ENCODE assay signal across 8 cellular contexts in the genomic region with DNA sequence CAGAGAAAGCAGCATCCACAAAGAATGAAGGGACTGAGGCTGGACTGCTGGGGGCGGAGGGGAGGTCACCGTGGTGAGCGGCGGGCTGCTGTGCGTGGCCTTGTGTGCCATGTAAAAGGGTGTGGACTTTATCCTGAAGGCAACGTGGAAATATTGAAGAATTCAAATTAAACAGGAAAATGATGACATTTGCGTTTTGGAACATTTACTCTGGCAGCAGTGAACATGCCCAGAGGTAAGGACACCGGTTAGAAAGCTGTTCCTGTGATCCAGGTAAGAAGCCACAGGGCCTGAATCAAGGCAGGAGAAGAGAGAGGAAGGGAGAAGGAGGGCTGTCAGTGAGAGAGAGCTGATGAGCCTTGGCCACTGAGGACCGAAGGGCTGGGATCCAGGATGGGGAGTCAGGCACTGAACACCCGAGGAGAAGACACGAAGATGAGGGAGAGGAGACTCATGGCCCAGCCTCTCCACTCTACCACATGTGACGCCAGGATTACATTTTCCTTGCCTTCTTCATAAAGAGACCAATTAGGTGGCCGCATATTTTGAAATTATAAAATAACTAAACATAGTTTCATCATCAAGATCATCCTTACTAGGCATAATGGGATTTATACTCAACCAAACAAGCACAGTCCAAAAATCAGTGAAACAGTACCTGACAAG. TPM values are rescaled to one million over a fixed set of nuclear protein-coding genes. Genes with fewer than 3 reads are reported as not detected.
DNase-seq lines count a peak whose midpoint lies in the region; ATAC-seq, FAIRE-seq and TF ChIP-seq lines count a peak whose summit lies in the region.

No MANE protein-coding gene starts in this region.

- peaks cover 7% of the 10 kb centered on the region for H3K36me3 Mint-ChIP-seq in activated CD4-positive, alpha-beta T cell treated with anti-CD3 and anti-CD28 coated beads, Interleukin-2, amount 10 ng/mL, durations not matched to agents 24 days and 14 days (ENCODE audit: low read depth)
- H3K36me3 Mint-ChIP-seq in chondrocyte (ENCODE audit: low read depth) (peaks cover 50% of the 10 kb centered on the region), mesothelial cell of epicardium (peaks cover 19% of the 10 kb centered on the region)

- no peak for TF ChIP-seq CTCF in chondrocyte (IDR thresholded peaks at IDR 0.05)
- TF ChIP-seq CTCF in mesothelial cell of epicardium (IDR thresholded peaks at IDR 0.05; ENCODE audit: unreplicated experiment), result no peak
- no peak for TF ChIP-seq CTCF in tibial artery (IDR thresholded peaks at IDR 0.05)

- TF ChIP-seq POLR2A in GM12892 (IDR thresholded peaks at IDR 0.05; ENCODE audit: low read depth, low read length), result no peak

- H3K27ac Mint-ChIP-seq in activated CD4-positive, alpha-beta T cell treated with anti-CD3 and anti-CD28 coated beads, Interleukin-2, amount 10 ng/mL, durations not matched to agents 24 days and 14 days, result peak overlapping the region; percentile 27
- H3K27ac Mint-ChIP-seq in chondrocyte (ENCODE audit: unreplicated experiment) (peak overlapping the region; percentile 97), mesothelial cell of epicardium (peak overlapping the region; percentile 83)

- H3K27me3 Mint-ChIP-seq in activated CD4-positive, alpha-beta T cell treated with anti-CD3 and anti-CD28 coated beads, Interleukin-2, amount 10 ng/mL, durations not matched to agents 24 days and 14 days, result no peaks in the 10 kb centered on the region
- no peaks in the 10 kb centered on the region for H3K27me3 Mint-ChIP-seq in chondrocyte (ENCODE audit: low read depth)
- no peaks in the 10 kb centered on the region for H3K27me3 Mint-ChIP-seq in mesothelial cell of epicardium (ENCODE audit: low read depth)

- H3K9me3 Mint-ChIP-seq in activated CD4-positive, alpha-beta T cell treated with anti-CD3 and anti-CD28 coated beads, Interleukin-2, amount 10 ng/mL, durations not matched to agents 24 days and 14 days, result no peaks in the 10 kb centered on the region
- H3K9me3 Mint-ChIP-seq in chondrocyte (ENCODE audit: low read depth), result no peaks in the 10 kb centered on the region
- no peaks in the 10 kb centered on the region for H3K9me3 Mint-ChIP-seq in mesothelial cell of epicardium

- peak overlapping the region; percentile 83 to 86 for H3K27ac ChIP-seq in tibial artery

- H3K9me3 ChIP-seq in tibial artery, result no peaks in the 10 kb centered on the region

- H3K36me3 ChIP-seq in tibial artery, result peaks cover 5 to 24% (median 16%) of the 10 kb centered on the region in 3 donors

- H3K4me1 Mint-ChIP-seq in activated CD4-positive, alpha-beta T cell treated with anti-CD3 and anti-CD28 coated beads, Interleukin-2, amount 10 ng/mL, durations not matched to agents 24 days and 14 days, result peaks cover 33% of the 10 kb centered on the region
- peaks cover 98% of the 10 kb centered on the region for H3K4me1 Mint-ChIP-seq in chondrocyte (ENCODE audit: low read depth)
- H3K4me1 Mint-ChIP-seq in mesothelial cell of epicardium, result peaks cover 33% of the 10 kb centered on the region

- no peak for DNase-seq in activated CD4-positive, alpha-beta T cell treated with anti-CD3 and anti-CD28 coated beads, Interleukin-2, amount 10 ng/mL, durations not matched to agents 24 days and 14 days
- no peak for DNase-seq in activated CD4-positive, alpha-beta T cell treated with anti-CD3 and anti-CD28 coated beads for 1 hour
- no peak for DNase-seq in chondrocyte (ENCODE audit: low spot score)
- no peak for DNase-seq in mesothelial cell of epicardium (ENCODE audit: low spot score in 2 of 2, unreplicated experiment in 2 of 2)
- DNase-seq in tibial artery, result no peak
- DNase-seq in GM12892 (ENCODE audit: insufficient read length), result no peak
- DNase-seq in C1 segment of cervical spinal cord (lab: John Stamatoyannopoulos, UW), result no peak

- H3K27me3 ChIP-seq in tibial artery, result no peaks in the 10 kb centered on the region

- no peak overlapping the region for H3K4me3 ChIP-seq in tibial artery

- peaks cover 15 to 98% (median 61%) of the 10 kb centered on the region in 4 donors for H3K4me1 ChIP-seq in tibial artery

- no peak for FAIRE-seq in GM12892 (lab: Jason Lieb, UNC)

- intact Hi-C loops in activated CD4-positive, alpha-beta T cell treated with anti-CD3 and anti-CD28 coated beads, Interleukin-2, amount 10 ng/mL, durations not matched to agents 24 days and 14 days (cut with micrococcal nuclease), result loop anchor here (5.0 kb wide), 1 partner anchor 59 kb away; the partner anchor contains the start of gene TRAM2
- intact Hi-C loops in tibial artery (cut with DNase I; ENCODE audit: low total_unique reads), result no loop called here

- no peak for ATAC-seq in GM21619 (IDR thresholded peaks at IDR 0.05; ENCODE audit: unreplicated experiment)

- no peak overlapping the region for H3K4me3 Mint-ChIP-seq in activated CD4-positive, alpha-beta T cell treated with anti-CD3 and anti-CD28 coated beads, Interleukin-2, amount 10 ng/mL, durations not matched to agents 24 days and 14 days
- peak overlapping the region; percentile 59 for H3K4me3 Mint-ChIP-seq in chondrocyte (ENCODE audit: unreplicated experiment)
- H3K4me3 Mint-ChIP-seq in mesothelial cell of epicardium, result no peak overlapping the region

RNA-seq across cellular contexts. Expression of gene TRAM2, which starts 58.4 kb away (rescaled TPM):
- total RNA-seq in activated CD4-positive, alpha-beta T cell treated with anti-CD3 and anti-CD28 coated beads, Interleukin-2, amount 10 ng/mL, durations not matched to agents 24 days and 14 days, result 2.6 TPM in 2 replicates
- total RNA-seq in chondrocyte, result 159 to 178 TPM (median 159 TPM) in 3 replicates
- 21.7 to 22.1 TPM (median 21.8 TPM) in 3 replicates for total RNA-seq in mesothelial cell of epicardium
- 5.6 TPM for polyA plus RNA-seq in GM12892 (2012; ENCODE audit: missing spikeins)

Comparison
In these comparisons a context has a peak if more than half of its experiments do, and no peak if none do; other contexts are left out.
1. H3K27ac Mint-ChIP-seq: peak in every context shown above with its lines; median percentile 97 in chondrocyte; 83 in mesothelial cell of epicardium; 27 in activated CD4-positive, alpha-beta T cell treated with anti-CD3 and anti-CD28 coated beads, Interleukin-2, amount 10 ng/mL, durations not matched to agents 24 days and 14 days.